Comparison of ENCODE assay signal across 11 cellular contexts in genomic region chr4:8747467-8747841, GRCh38.
"Had no signal": no experiment of that assay in that cellular context is flagged by ENCODE, and none has a peak within 500 bp of the region (broad histone marks: within the 10 kb centered on the region; RNA-seq: fewer than 3 reads in every experiment).

No MANE protein-coding gene starts in this region.

- H3K4me3 Mint-ChIP-seq: activated CD4-positive, alpha-beta T cell treated with anti-CD3 and anti-CD28 coated beads, Interleukin-2, amount 10 ng/mL, durations not matched to agents 24 days and 14 days; activated CD8-positive, alpha-beta T cell treated with anti-CD3 and anti-CD28 coated beads for 36 hours; activated T-cell treated with anti-CD3 and anti-CD28 coated beads, Interleukin-2, amount 50 U/mL, for 24 hours; effector memory CD8-positive, alpha-beta T cell; immature natural killer cell; stimulated activated naive CD8-positive, alpha-beta T cell treated with anti-CD3 and anti-CD28 coated beads, Interleukin-15, Interleukin-2, amounts not matched to agents 100 ng/mL and 50 ng/mL, for 24 hours had no signal

- H3K27me3 Mint-ChIP-seq: activated CD4-positive, alpha-beta T cell treated with anti-CD3 and anti-CD28 coated beads, Interleukin-2, amount 10 ng/mL, durations not matched to agents 24 days and 14 days; stimulated activated naive CD8-positive, alpha-beta T cell treated with anti-CD3 and anti-CD28 coated beads, Interleukin-15, Interleukin-2, amounts not matched to agents 100 ng/mL and 50 ng/mL, for 24 hours had no signal

- H3K27ac Mint-ChIP-seq: activated CD4-positive, alpha-beta T cell treated with anti-CD3 and anti-CD28 coated beads, Interleukin-2, amount 10 ng/mL, durations not matched to agents 24 days and 14 days; activated CD8-positive, alpha-beta T cell treated with anti-CD3 and anti-CD28 coated beads for 36 hours; activated T-cell treated with anti-CD3 and anti-CD28 coated beads, Interleukin-2, amount 50 U/mL, for 24 hours; effector memory CD8-positive, alpha-beta T cell; immature natural killer cell; stimulated activated naive CD8-positive, alpha-beta T cell treated with anti-CD3 and anti-CD28 coated beads, Interleukin-15, Interleukin-2, amounts not matched to agents 100 ng/mL and 50 ng/mL, for 24 hours had no signal

- ATAC-seq: activated CD8-positive, alpha-beta T cell treated with anti-CD3 and anti-CD28 coated beads for 36 hours; effector memory CD8-positive, alpha-beta T cell; SK-N-SH treated with all-trans-retinoic acid at 6 μM for 48 hours had no signal

- DNase-seq: activated CD4-positive, alpha-beta T cell treated with anti-CD3 and anti-CD28 coated beads, Interleukin-2, amount 10 ng/mL, durations not matched to agents 24 days and 14 days; activated CD4-positive, CD25-positive, alpha-beta regulatory T cell; activated CD8-positive, alpha-beta T cell treated with anti-CD3 and anti-CD28 coated beads for 36 hours; activated T-cell treated with anti-CD3 and anti-CD28 coated beads, Interleukin-2, amount 50 U/mL, for 24 hours; dermis blood vessel endothelial cell; effector memory CD8-positive, alpha-beta T cell; immature natural killer cell; T1000; transverse colon had no signal

- H3K36me3 Mint-ChIP-seq: immature natural killer cell had no signal

- H3K4me1 Mint-ChIP-seq: activated CD4-positive, alpha-beta T cell treated with anti-CD3 and anti-CD28 coated beads, Interleukin-2, amount 10 ng/mL, durations not matched to agents 24 days and 14 days; immature natural killer cell had no signal
